In genomic region chr4:5137226-5137625, GRCh38 we compare ENCODE assay signal across 22 cellular contexts.
"Had no signal": no experiment of that assay in that cellular context is flagged by ENCODE, and none has a peak within 500 bp of the region (broad histone marks: within the 10 kb centered on the region; RNA-seq: fewer than 3 reads in every experiment).

No MANE protein-coding gene starts in this region.

- H3K36me3 Mint-ChIP-seq: naive B cell; natural killer cell treated with Interleukin-12 subunit alpha and Interleukin-12 subunit beta and Interleukin-15 and Interleukin-18, amount 100 ng/mL, for 72 hours; neural progenitor cell; stimulated activated effector memory CD8-positive, alpha-beta T cell treated with anti-CD3 and anti-CD28 coated beads, Interleukin-12 subunit alpha, Interleukin-12 subunit beta, amount 100 ng/mL, for 72 hours; type B pancreatic cell had no signal

- H3K4me1 ChIP-seq: gastrocnemius medialis, lower lobe of right lung, psoas muscle, sigmoid colon, testis, tibial artery had no signal

- H3K36me3 ChIP-seq: gastrocnemius medialis, lower lobe of right lung, neural progenitor cell, sigmoid colon, tibial artery had no signal

- H3K27me3 ChIP-seq: gastrocnemius medialis, neural progenitor cell, sigmoid colon, testis, tibial artery had no signal

- H3K27ac ChIP-seq: gastrocnemius medialis, lower lobe of right lung, neural progenitor cell, psoas muscle, sigmoid colon, testis, tibial artery had no signal

- H3K9me3 ChIP-seq: gastrocnemius medialis, lower lobe of right lung, psoas muscle, sigmoid colon, testis, tibial artery had no signal

- H3K27me3 Mint-ChIP-seq: naive B cell had no signal

- H3K4me3 Mint-ChIP-seq: naive B cell; natural killer cell treated with Interleukin-12 subunit alpha and Interleukin-12 subunit beta and Interleukin-15 and Interleukin-18, amount 100 ng/mL, for 72 hours; neural progenitor cell; stimulated activated effector memory CD8-positive, alpha-beta T cell treated with anti-CD3 and anti-CD28 coated beads, Interleukin-12 subunit alpha, Interleukin-12 subunit beta, amount 100 ng/mL, for 72 hours; type B pancreatic cell had no signal

- H3K4me3 ChIP-seq: gastrocnemius medialis, lower lobe of right lung, neural progenitor cell, psoas muscle, sigmoid colon, testis, tibial artery had no signal

- H3K9ac ChIP-seq: neural progenitor cell had no signal

- H3K9me3 Mint-ChIP-seq: natural killer cell treated with Interleukin-12 subunit alpha and Interleukin-12 subunit beta and Interleukin-15 and Interleukin-18, amount 100 ng/mL, for 72 hours; neural progenitor cell; type B pancreatic cell had no signal

- H3K27ac Mint-ChIP-seq: naive B cell; natural killer cell treated with Interleukin-12 subunit alpha and Interleukin-12 subunit beta and Interleukin-15 and Interleukin-18, amount 100 ng/mL, for 72 hours; neural progenitor cell; stimulated activated effector memory CD8-positive, alpha-beta T cell treated with anti-CD3 and anti-CD28 coated beads, Interleukin-12 subunit alpha, Interleukin-12 subunit beta, amount 100 ng/mL, for 72 hours; type B pancreatic cell had no signal

- H3K4me1 Mint-ChIP-seq: naive B cell; stimulated activated effector memory CD8-positive, alpha-beta T cell treated with anti-CD3 and anti-CD28 coated beads, Interleukin-12 subunit alpha, Interleukin-12 subunit beta, amount 100 ng/mL, for 72 hours had no signal

- DNase-seq: cerebellar nuclear complex; cortex of kidney; foreskin fibroblast; gastrocnemius medialis; left colon; left ventricle myocardium superior; lower lobe of right lung; naive B cell; posterior cingulate gyrus; psoas muscle; right cardiac atrium; sigmoid colon; stimulated activated CD4-positive, alpha-beta T cell treated with anti-CD3 and anti-CD28 coated beads, Interleukin-2, amount 100 ng/mL, for 24 hours; stimulated activated CD4-positive, alpha-beta T cell treated with anti-CD3 and anti-CD28 coated beads, Interleukin-4, amount 100 ng/mL, for 24 hours; stimulated activated naive CD4-positive, alpha-beta T cell treated with Interleukin-2 at 50 U/mL for 16 hours; substantia nigra; testis; tibial artery had no signal
